Comparison of ENCODE assay signal across 7 cellular contexts in genomic region chr6:34041998-34042397, GRCh38.
DNase-seq lines count a peak whose midpoint lies in the region; ATAC-seq, FAIRE-seq and TF ChIP-seq lines count a peak whose summit lies in the region.
"Not testable (repeated sequence)": the region's sequence is repeated elsewhere in the genome, so short reads cannot be mapped to it uniquely, and the experiment has no call there.

No MANE protein-coding gene starts in this region.

- not testable (repeated sequence) for H3K23ac ChIP-seq in neuronal stem cell (ENCODE audit: low read depth, low read length, poor library complexity)

- TF ChIP-seq EP300 in GM12878 (IDR thresholded peaks at IDR 0.05; ENCODE audit: borderline replicate concordance in 1 of 2, control insufficient read depth in 1 of 2, low read depth in 2 of 2, low read length in 2 of 2): not testable (repeated sequence)

- not testable (repeated sequence) for H3K14ac ChIP-seq in neuronal stem cell (ENCODE audit: low read length)

- DNase-seq in NCI-H82 (lab: John Stamatoyannopoulos, UW): peak; percentile 54
- not testable (repeated sequence) for DNase-seq in GM12878 (ENCODE audit: low read depth, low spot score); neuronal stem cell (ENCODE audit: low spot score)
- peak in 20 of 61 donors; percentile 7 to 76 (median 18) for DNase-seq in caudate nucleus (lab: John Stamatoyannopoulos, UW)
- DNase-seq in head of caudate nucleus: peak in 31 of 42 donors; percentile 37 to 80 (median 59)

- not testable (repeated sequence) for TF ChIP-seq POLR2A in GM12878 (IDR thresholded peaks at IDR 0.05; ENCODE audit: low read depth, low read length)

- peak overlapping the region; percentile 23 for H2AK5ac ChIP-seq in neuronal stem cell (ENCODE audit: low read depth, low read length)

- not testable (repeated sequence) for H3K9me3 ChIP-seq in BLaER1 treated with 17β-estradiol and CSF1 and Interleukin-3, amounts not matched to agents 10 nM and 100 nM (replicated peaks in 1 of 11); HEK293 (ENCODE audit: control insufficient read depth, insufficient read depth, low read depth, low read length); GM12878 (replicated peaks; ENCODE audit: control insufficient read depth, insufficient read depth, low read length); neuronal stem cell (replicated peaks in 1 of 2; ENCODE audit: control insufficient read depth in 2 of 2, insufficient read depth in 1 of 2, low read depth in 1 of 2, low read length in 2 of 2)

- H2BK15ac ChIP-seq in neuronal stem cell (ENCODE audit: low read length): peak overlapping the region; percentile 91

- 0% methylated on average over 5 of the region's 5 CpGs for WGBS in GM12878 (ENCODE audit: insufficient coverage, insufficient replicate concordance, low lambda C conversion rate, missing lambda C conversion rate)
- no CpG with 5 or more reads among the region's 5 CpGs for WGBS in neuronal stem cell (ENCODE audit: extremely low coverage in 2 of 2, insufficient read length in 2 of 2, insufficient replicate concordance in 1 of 2), 2 donors

- not testable (repeated sequence) for H4K91ac ChIP-seq in neuronal stem cell (ENCODE audit: low read depth, low read length, poor library complexity)

- in situ Hi-C loops in GM12878 (cut with MboI): not testable (repeated sequence)

- not testable (repeated sequence) for H3K9ac ChIP-seq in BLaER1 treated with 17β-estradiol and CSF1 and Interleukin-3, amounts not matched to agents 10 nM and 100 nM; GM12878 (ENCODE audit: control insufficient read depth, insufficient read depth, low read length); neuronal stem cell (ENCODE audit: low read depth, low read length, poor library complexity)

- SMC1A ChIA-PET in GM12878 (lab: Charles Lee; ENCODE audit: uncharacterized antibody, unreplicated experiment): not testable (repeated sequence)

- H3K27ac ChIP-seq in BLaER1 treated with 17β-estradiol and CSF1 and Interleukin-3, amounts not matched to agents 10 nM and 100 nM; HEK293 (ENCODE audit: extremely low read depth, low read depth, low read length); GM12878 (ENCODE audit: control insufficient read depth, insufficient read depth); neuronal stem cell (replicated peaks; ENCODE audit: low read length): not testable (repeated sequence)
- peak overlapping the region; percentile 68 for H3K27ac ChIP-seq in caudate nucleus (ENCODE audit: low read depth, low read length)

- not testable (repeated sequence) for H3K4me3 ChIP-seq in BLaER1 treated with 17β-estradiol and CSF1 and Interleukin-3, amounts not matched to agents 10 nM and 100 nM; HEK293 (ENCODE audit: low read depth, low read length); GM12878; neuronal stem cell (ENCODE audit: low read length in 2 of 2)

- TF ChIP-seq CTCF in HEK293 (tag by site-specific recombination; IDR thresholded peaks at IDR 0.05); GM12878 (IDR thresholded peaks at IDR 0.05 in 2 of 3, conservative IDR thresholded peaks at IDR 0.05 in 1 of 3; ENCODE audit: control insufficient read depth in 2 of 3, extremely low read depth in 1 of 3, insufficient read depth in 1 of 3, low read depth in 3 of 3, low read length in 3 of 3): not testable (repeated sequence)

- not testable (repeated sequence) for H3K79me1 ChIP-seq in neuronal stem cell (ENCODE audit: low read depth, low read length)

- H3K4me1 ChIP-seq in BLaER1 treated with 17β-estradiol and CSF1 and Interleukin-3, amounts not matched to agents 10 nM and 100 nM: peaks cover 0 to 30% (median 18%) of the 10 kb centered on the region in 10 experiments; a peak in 12 of 20 replicates
- H3K4me1 ChIP-seq in HEK293 (ENCODE audit: control insufficient read depth, insufficient read depth, low read length): not testable (repeated sequence)
- peaks cover 12% of the 10 kb centered on the region for H3K4me1 ChIP-seq in GM12878 (ENCODE audit: control insufficient read depth, insufficient read depth, low read length)
- H3K4me1 ChIP-seq in neuronal stem cell (ENCODE audit: control insufficient read depth in 2 of 2, insufficient read depth in 1 of 2, low read depth in 1 of 2, low read length in 2 of 2): peaks cover 0 to 17% of the 10 kb centered on the region in 2 donors

- H4K20me1 ChIP-seq in BLaER1 treated with 17β-estradiol and CSF1 and Interleukin-3, amounts not matched to agents 10 nM and 100 nM; GM12878 (ENCODE audit: control insufficient read depth, insufficient read depth): not testable (repeated sequence)

- not testable (repeated sequence) for ATAC-seq in GM12878

- not testable (repeated sequence) for H4K8ac ChIP-seq in neuronal stem cell (ENCODE audit: low read depth, low read length)

- peak overlapping the region; percentile 22; the same call in 1 of the 2 replicates for H2AFZ ChIP-seq in GM12878 (ENCODE audit: control insufficient read depth, low read depth, low read length)
- H2AFZ ChIP-seq in neuronal stem cell (ENCODE audit: low read length): not testable (repeated sequence)

- H3K18ac ChIP-seq in neuronal stem cell (ENCODE audit: low read length): not testable (repeated sequence)

- peak overlapping the region in 6 of 11 experiments; percentile 15 to 49 (median 32); a peak in 3 of 22 replicates for H3K4me2 ChIP-seq in BLaER1 treated with 17β-estradiol and CSF1 and Interleukin-3, amounts not matched to agents 10 nM and 100 nM
- H3K4me2 ChIP-seq in GM12878 (ENCODE audit: control insufficient read depth, insufficient read depth); neuronal stem cell (ENCODE audit: insufficient read depth, low read length, poor library complexity, severe bottlenecking): not testable (repeated sequence)

- not testable (repeated sequence) for H3K36me3 ChIP-seq in BLaER1 treated with 17β-estradiol and CSF1 and Interleukin-3, amounts not matched to agents 10 nM and 100 nM; HEK293 (ENCODE audit: control insufficient read depth in 2 of 2, insufficient read depth in 1 of 2, low read length in 2 of 2); GM12878 (ENCODE audit: control insufficient read depth in 2 of 2, insufficient read depth in 2 of 2, low read length in 1 of 2); neuronal stem cell (replicated peaks in 1 of 2; ENCODE audit: control insufficient read depth in 2 of 2, insufficient read depth in 2 of 2, low read length in 2 of 2)

- not testable (repeated sequence) for H3K27me3 ChIP-seq in BLaER1 treated with 17β-estradiol and CSF1 and Interleukin-3, amounts not matched to agents 10 nM and 100 nM; GM12878 (replicated peaks in 1 of 2; ENCODE audit: control insufficient read depth in 2 of 2, insufficient read depth in 2 of 2, low read length in 1 of 2); neuronal stem cell (ENCODE audit: control insufficient read depth in 3 of 3, insufficient read depth in 3 of 3, low read depth in 1 of 3, low read length in 3 of 3)

- not testable (repeated sequence) for H2BK120ac ChIP-seq in neuronal stem cell (ENCODE audit: low read depth, low read length)

- POLR2A ChIA-PET in HEK293 (lab: Yijun Ruan, JAX); GM12878 (lab: Charles Lee): not testable (repeated sequence)

- not testable (repeated sequence) for FAIRE-seq in GM12878 (lab: Jason Lieb, UNC)

- intact Hi-C loops in GM12878 (cut with micrococcal nuclease; ENCODE audit: unreplicated experiment); head of caudate nucleus (cut with DNase I): not testable (repeated sequence)

- RAD21 ChIA-PET in GM12878 (lab: Charles Lee; ENCODE audit: unreplicated experiment): interaction anchor here (1.2 kb wide), 1 partner anchor 13 kb away, joined by 3 read pairs; no protein-coding TSS in a partner anchor

- H3K79me2 ChIP-seq in GM12878 (ENCODE audit: control insufficient read depth, insufficient read depth, low read length): not testable (repeated sequence)

- BruUV-seq in GM12878 (replicated peaks; lab: Mats Ljungman, UMichigan): not testable (repeated sequence)

- not testable (repeated sequence) for H2BK12ac ChIP-seq in neuronal stem cell (ENCODE audit: low read length)

- CTCF ChIA-PET in HEK293 (lab: Yijun Ruan, JAX): interaction anchor here (0.7 to 2.7 kb wide), 2 partner anchors 12 to 15 kb away, joined by 3 to 16 read pairs; no protein-coding TSS in a partner anchor
- CTCF ChIA-PET in GM12878 (lab: Yijun Ruan, JAX): not testable (repeated sequence)

- not testable (repeated sequence) for H3K4ac ChIP-seq in neuronal stem cell (ENCODE audit: low read length)

- TF ChIP-seq RAD21 in GM12878 (IDR thresholded peaks at IDR 0.05; ENCODE audit: insufficient read depth, low read depth, low read length): not testable (repeated sequence)

- H2BK5ac ChIP-seq in neuronal stem cell (ENCODE audit: low read length): peak overlapping the region; percentile 8

TF ChIP-seq in HEK293, 187 proteins besides CTCF, POLR2A, EP300 and RAD21:
- TF ChIP-seq ZBTB17 (tag by site-specific recombination; IDR thresholded peaks at IDR 0.05): 0 out of 2 replicates have a peak, but pooled peaks have one; percentile 11
